Comparison of ENCODE assay signal across 1 cellular context in genomic region chr11:46976182-46976854, GRCh38.
TF ChIP-seq lines count a peak whose summit lies in the region.

No MANE protein-coding gene starts in this region.

TF ChIP-seq in GM12878, 131 proteins besides CTCF, POLR2A, EP300 and RAD21 (continued from another document and continues in another):
- TF ChIP-seq ZNF592 (IDR thresholded peaks at IDR 0.05) (no peak), NR2C2 (IDR thresholded peaks at IDR 0.05; ENCODE audit: borderline replicate concordance, control insufficient read depth, insufficient read length, low read depth) (no peak), IRF5 (IDR thresholded peaks at IDR 0.05; ENCODE audit: borderline replicate concordance) (no peak), RAD51 (IDR thresholded peaks at IDR 0.05) (no peak), RB1 (IDR thresholded peaks at IDR 0.05; ENCODE audit: borderline replicate concordance) (no peak), ZNF622 (IDR thresholded peaks at IDR 0.05) (no peak), NFXL1 (IDR thresholded peaks at IDR 0.05; ENCODE audit: borderline replicate concordance) (no peak), CUX1 (IDR thresholded peaks at IDR 0.05; ENCODE audit: insufficient replicate concordance, low read depth, low read length) (no peak), ZNF217 (IDR thresholded peaks at IDR 0.05) (peak; percentile 78; the same call in 1 of the 2 replicates), ZNF207 (IDR thresholded peaks at IDR 0.05; ENCODE audit: borderline replicate concordance) (no peak), BCL3 (IDR thresholded peaks at IDR 0.05; ENCODE audit: borderline replicate concordance, insufficient read depth, low read depth, low read length, poor library complexity, severe bottlenecking) (peak; percentile 56), KLF5 (IDR thresholded peaks at IDR 0.05; ENCODE audit: partially characterized antibody) (no peak), GATAD2B (conservative IDR thresholded peaks at IDR 0.05; ENCODE audit: low read depth) (peak; percentile 37; the same call in 1 of the 2 replicates), JUND (IDR thresholded peaks at IDR 0.05; ENCODE audit: low read depth, low read length) (no peak), NFYA (IDR thresholded peaks at IDR 0.05; ENCODE audit: borderline replicate concordance, low read depth, low read length) (no peak), NFIC (IDR thresholded peaks at IDR 0.05; ENCODE audit: low read depth, low read length) (peak; percentile 95), RBBP5 (conservative IDR thresholded peaks at IDR 0.05) (no peak), DPF2 (IDR thresholded peaks at IDR 0.05) (peak; percentile 70; the same call in 1 of the 2 replicates), PBX3 (IDR thresholded peaks at IDR 0.05; ENCODE audit: insufficient replicate concordance, low read depth, low read length) (no peak), JUNB (IDR thresholded peaks at IDR 0.05) (peak; percentile 96), SUPT20H (IDR thresholded peaks at IDR 0.05; ENCODE audit: borderline replicate concordance, control insufficient read depth, low read depth, low read length) (no peak), EZH2 (IDR thresholded peaks at IDR 0.05; ENCODE audit: borderline replicate concordance, control insufficient read depth, low read depth, low read length) (no peak), POU2F2 (IDR thresholded peaks at IDR 0.05; ENCODE audit: borderline replicate concordance, low read depth, low read length) (no peak)
- TF ChIP-seq, protein P1, sequence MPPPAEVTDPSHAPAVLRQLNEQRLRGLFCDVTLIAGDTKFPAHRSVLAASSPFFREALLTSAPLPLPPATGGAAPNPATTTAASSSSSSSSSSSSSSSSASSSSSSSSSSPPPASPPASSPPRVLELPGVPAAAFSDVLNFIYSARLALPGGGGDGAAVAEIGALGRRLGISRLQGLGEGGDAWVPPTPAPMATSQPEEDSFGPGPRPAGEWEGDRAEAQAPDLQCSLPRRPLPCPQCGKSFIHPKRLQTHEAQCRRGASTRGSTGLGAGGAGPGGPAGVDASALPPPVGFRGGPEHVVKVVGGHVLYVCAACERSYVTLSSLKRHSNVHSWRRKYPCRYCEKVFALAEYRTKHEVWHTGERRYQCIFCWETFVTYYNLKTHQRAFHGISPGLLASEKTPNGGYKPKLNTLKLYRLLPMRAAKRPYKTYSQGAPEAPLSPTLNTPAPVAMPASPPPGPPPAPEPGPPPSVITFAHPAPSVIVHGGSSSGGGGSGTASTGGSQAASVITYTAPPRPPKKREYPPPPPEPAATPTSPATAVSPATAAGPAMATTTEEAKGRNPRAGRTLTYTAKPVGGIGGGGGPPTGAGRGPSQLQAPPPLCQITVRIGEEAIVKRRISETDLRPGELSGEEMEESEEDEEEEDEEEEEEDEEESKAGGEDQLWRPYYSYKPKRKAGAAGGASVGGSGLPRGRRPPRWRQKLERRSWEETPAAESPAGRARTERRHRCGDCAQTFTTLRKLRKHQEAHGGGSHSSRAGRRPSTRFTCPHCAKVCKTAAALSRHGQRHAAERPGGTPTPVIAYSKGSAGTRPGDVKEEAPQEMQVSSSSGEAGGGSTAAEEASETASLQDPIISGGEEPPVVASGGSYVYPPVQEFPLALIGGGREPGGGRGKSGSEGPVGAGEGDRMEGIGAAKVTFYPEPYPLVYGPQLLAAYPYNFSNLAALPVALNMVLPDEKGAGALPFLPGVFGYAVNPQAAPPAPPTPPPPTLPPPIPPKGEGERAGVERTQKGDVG (CRISPR knock-in tag; IDR thresholded peaks at IDR 0.05) = no peak
- TF ChIP-seq, protein P2, sequence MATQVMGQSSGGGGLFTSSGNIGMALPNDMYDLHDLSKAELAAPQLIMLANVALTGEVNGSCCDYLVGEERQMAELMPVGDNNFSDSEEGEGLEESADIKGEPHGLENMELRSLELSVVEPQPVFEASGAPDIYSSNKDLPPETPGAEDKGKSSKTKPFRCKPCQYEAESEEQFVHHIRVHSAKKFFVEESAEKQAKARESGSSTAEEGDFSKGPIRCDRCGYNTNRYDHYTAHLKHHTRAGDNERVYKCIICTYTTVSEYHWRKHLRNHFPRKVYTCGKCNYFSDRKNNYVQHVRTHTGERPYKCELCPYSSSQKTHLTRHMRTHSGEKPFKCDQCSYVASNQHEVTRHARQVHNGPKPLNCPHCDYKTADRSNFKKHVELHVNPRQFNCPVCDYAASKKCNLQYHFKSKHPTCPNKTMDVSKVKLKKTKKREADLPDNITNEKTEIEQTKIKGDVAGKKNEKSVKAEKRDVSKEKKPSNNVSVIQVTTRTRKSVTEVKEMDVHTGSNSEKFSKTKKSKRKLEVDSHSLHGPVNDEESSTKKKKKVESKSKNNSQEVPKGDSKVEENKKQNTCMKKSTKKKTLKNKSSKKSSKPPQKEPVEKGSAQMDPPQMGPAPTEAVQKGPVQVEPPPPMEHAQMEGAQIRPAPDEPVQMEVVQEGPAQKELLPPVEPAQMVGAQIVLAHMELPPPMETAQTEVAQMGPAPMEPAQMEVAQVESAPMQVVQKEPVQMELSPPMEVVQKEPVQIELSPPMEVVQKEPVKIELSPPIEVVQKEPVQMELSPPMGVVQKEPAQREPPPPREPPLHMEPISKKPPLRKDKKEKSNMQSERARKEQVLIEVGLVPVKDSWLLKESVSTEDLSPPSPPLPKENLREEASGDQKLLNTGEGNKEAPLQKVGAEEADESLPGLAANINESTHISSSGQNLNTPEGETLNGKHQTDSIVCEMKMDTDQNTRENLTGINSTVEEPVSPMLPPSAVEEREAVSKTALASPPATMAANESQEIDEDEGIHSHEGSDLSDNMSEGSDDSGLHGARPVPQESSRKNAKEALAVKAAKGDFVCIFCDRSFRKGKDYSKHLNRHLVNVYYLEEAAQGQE (IDR thresholded peaks at IDR 0.05; ENCODE audit: low read depth, low read length) = no peak
- TF ChIP-seq, protein P3, sequence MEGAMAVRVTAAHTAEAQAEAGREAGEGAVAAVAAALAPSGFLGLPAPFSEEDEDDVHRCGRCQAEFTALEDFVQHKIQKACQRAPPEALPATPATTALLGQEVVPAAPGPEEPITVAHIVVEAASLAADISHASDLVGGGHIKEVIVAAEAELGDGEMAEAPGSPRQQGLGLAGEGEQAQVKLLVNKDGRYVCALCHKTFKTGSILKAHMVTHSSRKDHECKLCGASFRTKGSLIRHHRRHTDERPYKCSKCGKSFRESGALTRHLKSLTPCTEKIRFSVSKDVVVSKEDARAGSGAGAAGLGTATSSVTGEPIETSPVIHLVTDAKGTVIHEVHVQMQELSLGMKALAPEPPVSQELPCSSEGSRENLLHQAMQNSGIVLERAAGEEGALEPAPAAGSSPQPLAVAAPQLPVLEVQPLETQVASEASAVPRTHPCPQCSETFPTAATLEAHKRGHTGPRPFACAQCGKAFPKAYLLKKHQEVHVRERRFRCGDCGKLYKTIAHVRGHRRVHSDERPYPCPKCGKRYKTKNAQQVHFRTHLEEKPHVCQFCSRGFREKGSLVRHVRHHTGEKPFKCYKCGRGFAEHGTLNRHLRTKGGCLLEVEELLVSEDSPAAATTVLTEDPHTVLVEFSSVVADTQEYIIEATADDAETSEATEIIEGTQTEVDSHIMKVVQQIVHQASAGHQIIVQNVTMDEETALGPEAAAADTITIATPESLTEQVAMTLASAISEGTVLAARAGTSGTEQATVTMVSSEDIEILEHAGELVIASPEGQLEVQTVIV (IDR thresholded peaks at IDR 0.05; ENCODE audit: borderline replicate concordance, partially characterized antibody) = no peak
- TF ChIP-seq, protein P4, sequence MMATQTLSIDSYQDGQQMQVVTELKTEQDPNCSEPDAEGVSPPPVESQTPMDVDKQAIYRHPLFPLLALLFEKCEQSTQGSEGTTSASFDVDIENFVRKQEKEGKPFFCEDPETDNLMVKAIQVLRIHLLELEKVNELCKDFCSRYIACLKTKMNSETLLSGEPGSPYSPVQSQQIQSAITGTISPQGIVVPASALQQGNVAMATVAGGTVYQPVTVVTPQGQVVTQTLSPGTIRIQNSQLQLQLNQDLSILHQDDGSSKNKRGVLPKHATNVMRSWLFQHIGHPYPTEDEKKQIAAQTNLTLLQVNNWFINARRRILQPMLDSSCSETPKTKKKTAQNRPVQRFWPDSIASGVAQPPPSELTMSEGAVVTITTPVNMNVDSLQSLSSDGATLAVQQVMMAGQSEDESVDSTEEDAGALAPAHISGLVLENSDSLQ (IDR thresholded peaks at IDR 0.05) = no peak
